In the genomic region with DNA sequence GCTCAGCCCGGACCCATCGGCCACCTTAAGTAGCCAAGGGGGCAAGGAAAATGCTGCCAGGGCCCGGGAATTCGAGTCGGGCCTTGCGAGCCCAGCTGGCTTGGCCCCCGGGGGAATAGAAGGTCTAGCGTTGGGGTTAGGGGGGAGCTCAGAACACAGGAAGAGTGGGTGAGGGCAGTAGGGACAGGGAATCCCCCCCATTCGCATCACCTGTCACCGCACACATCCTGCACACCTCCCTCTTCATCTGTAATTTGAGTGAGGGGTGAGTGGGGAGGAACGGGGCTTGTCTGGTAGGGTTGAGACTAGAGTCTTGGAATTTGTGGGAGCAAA, we compare ENCODE assay signal across 9 cellular contexts. TPM values are rescaled to one million over a fixed set of nuclear protein-coding genes. Genes with fewer than 3 reads are reported as not detected.
DNase-seq lines count a peak whose midpoint lies in the region; ATAC-seq, FAIRE-seq and TF ChIP-seq lines count a peak whose summit lies in the region.
"Had no signal": no experiment of that assay in that cellular context is flagged by ENCODE, and none has a peak within 500 bp of the region (broad histone marks: within the 10 kb centered on the region; RNA-seq: fewer than 3 reads in every experiment).

No MANE protein-coding gene starts in this region.

- H4K20me1 ChIP-seq in HepG2 (ENCODE audit: insufficient read depth, low read length): no peaks in the 10 kb centered on the region

- FAIRE-seq in HepG2 (lab: Jason Lieb, UNC): no peak
- FAIRE-seq: colon had no signal

- H2AFZ ChIP-seq in HepG2 (ENCODE audit: low read length): no peak overlapping the region

- peaks cover 0 to 25% of the 10 kb centered on the region in 2 experiments; a peak in 2 of 5 replicates for H3K27me3 ChIP-seq in HepG2 (ENCODE audit: control insufficient read depth in 1 of 2, insufficient read depth in 2 of 2, low read length in 2 of 2)
- H3K27me3 ChIP-seq in thymus (ENCODE audit: control insufficient read depth, insufficient read depth): peaks cover 36% of the 10 kb centered on the region

- H3K4me1 ChIP-seq in HepG2 (ENCODE audit: insufficient read depth, low read length) (peaks cover 63% of the 10 kb centered on the region), thymus (ENCODE audit: control insufficient read depth, insufficient read depth, low read length) (peaks cover 10% of the 10 kb centered on the region)

- H3K9me3 ChIP-seq in HepG2 (ENCODE audit: low read length): no peaks in the 10 kb centered on the region
- H3K9me3 ChIP-seq in thymus (ENCODE audit: control insufficient read depth): no peaks in the 10 kb centered on the region

- TF ChIP-seq POLR2A in HepG2 (IDR thresholded peaks at IDR 0.05; ENCODE audit: insufficient read depth in 1 of 2, low read depth in 2 of 2, low read length in 2 of 2): no peak

- POLR2A ChIA-PET in HepG2 (lab: Yijun Ruan, JAX): interaction anchor here (0.8 to 1.9 kb wide), 10 partner anchors 8 to 222 kb away, joined by 3 to 8 read pairs (median 4); no protein-coding TSS in a partner anchor

- no peak for ATAC-seq in activated naive CD8-positive, alpha-beta T cell treated with anti-CD3 and anti-CD28 coated beads, Interleukin-2, amount 50 U/mL, for 24 hours
- peak; percentile 5; the same call in 2 of the 3 replicates for ATAC-seq in HepG2

- WGBS in HepG2 (ENCODE audit: low lambda C conversion rate): 4% methylated on average over 10 of the region's 11 CpGs
- WGBS in thymus: under 1% methylated on average over 11 of the region's 11 CpGs

- peak overlapping the region; percentile 77 for H3K4me3 Mint-ChIP-seq in activated naive CD4-positive, alpha-beta T cell treated with anti-CD3 and anti-CD28 coated beads, Interleukin-2, amount 50 U/mL, for 24 hours
- H3K4me3 Mint-ChIP-seq in activated naive CD8-positive, alpha-beta T cell treated with anti-CD3 and anti-CD28 coated beads, Interleukin-2, amount 50 U/mL, for 24 hours: peak overlapping the region; percentile 73

- no peaks in the 10 kb centered on the region for H3K36me3 Mint-ChIP-seq in activated naive CD4-positive, alpha-beta T cell treated with anti-CD3 and anti-CD28 coated beads, Interleukin-2, amount 50 U/mL, for 24 hours
- no peaks in the 10 kb centered on the region for H3K36me3 Mint-ChIP-seq in activated naive CD8-positive, alpha-beta T cell treated with anti-CD3 and anti-CD28 coated beads, Interleukin-2, amount 50 U/mL, for 24 hours (ENCODE audit: low read depth)

- H3K4me2 ChIP-seq in HepG2 (ENCODE audit: low read depth, low read length): peak overlapping the region; percentile 92

- H3K4me3 ChIP-seq in HepG2 (replicated peaks in 1 of 3; ENCODE audit: insufficient read depth in 1 of 3, low read depth in 2 of 3, low read length in 3 of 3) (peak overlapping the region; percentile 52 to 81 (median 65)), thymus (ENCODE audit: low read length) (peak overlapping the region; percentile 73)

- H3K9ac ChIP-seq in HepG2 (ENCODE audit: insufficient read depth, low read depth, low read length): no peak overlapping the region

- TF ChIP-seq RAD21 in HepG2 (CRISPR knock-in tag; IDR thresholded peaks at IDR 0.05): no peak

- in situ Hi-C loops in HepG2 (cut with HindIII; ENCODE audit: extremely low pct_ligation_motif_present, low pct_unique_long_range_greater_than_20kb): loop anchor here (5.0 kb wide), 1 partner anchor 112 kb away; no protein-coding TSS in a partner anchor

- peaks cover 18% of the 10 kb centered on the region for H3K27me3 Mint-ChIP-seq in activated naive CD4-positive, alpha-beta T cell treated with anti-CD3 and anti-CD28 coated beads, Interleukin-2, amount 50 U/mL, for 24 hours
- peaks cover 36% of the 10 kb centered on the region for H3K27me3 Mint-ChIP-seq in activated naive CD8-positive, alpha-beta T cell treated with anti-CD3 and anti-CD28 coated beads, Interleukin-2, amount 50 U/mL, for 24 hours

- H3K27ac ChIP-seq in HepG2 (ENCODE audit: extremely low read length, insufficient read depth, low read length) (no peak overlapping the region), thymus (ENCODE audit: low read depth) (peak overlapping the region; percentile 52)

- H3K27ac Mint-ChIP-seq in activated naive CD4-positive, alpha-beta T cell treated with anti-CD3 and anti-CD28 coated beads, Interleukin-2, amount 50 U/mL, for 24 hours: no peak overlapping the region
- no peak overlapping the region for H3K27ac Mint-ChIP-seq in activated naive CD8-positive, alpha-beta T cell treated with anti-CD3 and anti-CD28 coated beads, Interleukin-2, amount 50 U/mL, for 24 hours

- BruUV-seq in HepG2 (replicated peaks; lab: Mats Ljungman, UMichigan): no TSS peak

- H3K36me3 ChIP-seq in HepG2 (replicated peaks in 1 of 2; ENCODE audit: control insufficient read depth in 1 of 2, insufficient read depth in 2 of 2, low read length in 2 of 2): no peaks in the 10 kb centered on the region
- no peaks in the 10 kb centered on the region for H3K36me3 ChIP-seq in thymus (ENCODE audit: control insufficient read depth, insufficient read depth)

- peaks cover 11% of the 10 kb centered on the region for H3K4me1 Mint-ChIP-seq in activated naive CD4-positive, alpha-beta T cell treated with anti-CD3 and anti-CD28 coated beads, Interleukin-2, amount 50 U/mL, for 24 hours
- peaks cover 12% of the 10 kb centered on the region for H3K4me1 Mint-ChIP-seq in activated naive CD8-positive, alpha-beta T cell treated with anti-CD3 and anti-CD28 coated beads, Interleukin-2, amount 50 U/mL, for 24 hours

- CTCF ChIA-PET in HepG2 (lab: Yijun Ruan, JAX; ENCODE audit: low intra/inter-chr PET ratio, low total read pairs): interaction anchor here (2.0 to 2.2 kb wide), 2 partner anchors 112 to 223 kb away, joined by 17 to 24 read pairs; no protein-coding TSS in a partner anchor

- no peak for DNase-seq in activated naive CD4-positive, alpha-beta T cell (lab: John Stamatoyannopoulos, UW)
- no peak for DNase-seq in activated naive CD8-positive, alpha-beta T cell treated with anti-CD3 and anti-CD28 coated beads, Interleukin-2, amount 50 U/mL, for 24 hours
- DNase-seq in HepG2 (ENCODE audit: low spot score) (no peak), medulla oblongata (ENCODE audit: extremely low spot score) (no peak), hepatic stellate cell (ENCODE audit: low spot score) (no peak), cortex of kidney (lab: John Stamatoyannopoulos, UW) (no peak)

- no peak for TF ChIP-seq CTCF in HepG2 (CRISPR knock-in tag; IDR thresholded peaks at IDR 0.05)

- H3K79me2 ChIP-seq in HepG2 (ENCODE audit: insufficient read depth, low read length): no peaks in the 10 kb centered on the region

- TF ChIP-seq EP300 in HepG2 (IDR thresholded peaks at IDR 0.05; ENCODE audit: low read depth in 2 of 2, low read length in 2 of 2): no peak
- no peak for TF ChIP-seq EP300 in HepG2 (CRISPR knock-in tag; IDR thresholded peaks at IDR 0.05; ENCODE audit: borderline replicate concordance)

- no peaks in the 10 kb centered on the region for H3K9me3 Mint-ChIP-seq in activated naive CD4-positive, alpha-beta T cell treated with anti-CD3 and anti-CD28 coated beads, Interleukin-2, amount 50 U/mL, for 24 hours
- no peaks in the 10 kb centered on the region for H3K9me3 Mint-ChIP-seq in activated naive CD8-positive, alpha-beta T cell treated with anti-CD3 and anti-CD28 coated beads, Interleukin-2, amount 50 U/mL, for 24 hours

- intact Hi-C loops in HepG2 (cut with micrococcal nuclease; ENCODE audit: unreplicated experiment): no loop called here

TF ChIP-seq in HepG2, 621 proteins besides CTCF, POLR2A, EP300 and RAD21 (continues in another document):
- TF ChIP-seq PTBP1 (IDR thresholded peaks at IDR 0.05; ENCODE audit: low read depth, low read length, poor library complexity, severe bottlenecking) (no peak), ZNF703 (CRISPR knock-in tag; IDR thresholded peaks at IDR 0.05; ENCODE audit: borderline replicate concordance) (no peak), KMT2B (CRISPR knock-in tag; IDR thresholded peaks at IDR 0.05) (no peak), DR1 (CRISPR knock-in tag; IDR thresholded peaks at IDR 0.05) (no peak), MTA1 (CRISPR knock-in tag; IDR thresholded peaks at IDR 0.05; ENCODE audit: borderline replicate concordance) (no peak), ZMYM4 (CRISPR knock-in tag; IDR thresholded peaks at IDR 0.05) (no peak), NBN (conservative IDR thresholded peaks at IDR 0.05) (no peak)
- TF ChIP-seq, protein P1, sequence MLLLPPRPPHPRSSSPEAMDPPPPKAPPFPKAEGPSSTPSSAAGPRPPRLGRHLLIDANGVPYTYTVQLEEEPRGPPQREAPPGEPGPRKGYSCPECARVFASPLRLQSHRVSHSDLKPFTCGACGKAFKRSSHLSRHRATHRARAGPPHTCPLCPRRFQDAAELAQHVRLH (CRISPR knock-in tag; IDR thresholded peaks at IDR 0.05; ENCODE audit: borderline replicate concordance, low read depth): no peak

RNA-seq across cellular contexts. Expression of gene PLXNA2, which starts 0.4 kb away (rescaled TPM):
- 0.24 and 1.1 TPM in 2 replicates for total RNA-seq in HepG2 (2016; rRNA removed; fragmentation: Illumina TruSeq; extraction: Trizol)
- total RNA-seq in HepG2 (2016; cell fraction: cytosol; rRNA removed; fragmentation: Illumina TruSeq; extraction: Trizol; ENCODE audit: low read depth): under 0.01 and 0.18 TPM in 2 replicates
- total RNA-seq in HepG2 (2016; cell fraction: insoluble cytoplasmic fraction; rRNA removed; fragmentation: Illumina TruSeq; extraction: Trizol): 0.22 and 0.71 TPM in 2 replicates
- 0.28 and 0.49 TPM in 2 replicates for total RNA-seq in HepG2 (2016; cell fraction: membrane; rRNA removed; fragmentation: Illumina TruSeq; extraction: Trizol)
- 1.5 and 1.9 TPM in 2 replicates for total RNA-seq in HepG2 (2016; cell fraction: nucleus; rRNA removed; fragmentation: Illumina TruSeq; extraction: Trizol)
- polyA plus RNA-seq in HepG2 (2011; rRNA removed): 2.1 TPM in 2 replicates
- polyA plus RNA-seq in HepG2 (2011; cell fraction: cytosol; rRNA removed): 0.59 and 1.1 TPM in 2 replicates
- polyA plus RNA-seq in HepG2 (2011; cell fraction: nucleus; rRNA removed): 8.7 and 12.0 TPM in 2 replicates
- 1.0 and 1.7 TPM in 2 replicates for polyA plus RNA-seq in HepG2 (2012)
- 0.03 and 0.07 TPM in 2 replicates for polyA plus RNA-seq in HepG2 (2016; cell fraction: cytosol; fragmentation: Illumina TruSeq; extraction: Trizol; ENCODE audit: low read depth)
- 0.33 and 0.36 TPM in 2 replicates for polyA plus RNA-seq in HepG2 (2016; cell fraction: insoluble cytoplasmic fraction; fragmentation: Illumina TruSeq; extraction: Trizol; ENCODE audit: low read depth)
- polyA plus RNA-seq in HepG2 (2016; cell fraction: membrane; fragmentation: Illumina TruSeq; extraction: Trizol; ENCODE audit: low read depth): 0.17 and 0.33 TPM in 2 replicates
- polyA plus RNA-seq in HepG2 (2016; cell fraction: nucleus; fragmentation: Illumina TruSeq; extraction: Trizol; ENCODE audit: insufficient read depth, low read depth): 3.2 and 3.4 TPM in 2 replicates
- 6.7 and 14.5 TPM in 2 replicates for polyA minus RNA-seq in HepG2 (2011; rRNA and poly(A)+ RNA removed; ENCODE audit: low replicate concordance)
- polyA minus RNA-seq in HepG2 (2011; cell fraction: cytosol; rRNA and poly(A)+ RNA removed): 1.8 and 3.3 TPM in 2 replicates
- polyA minus RNA-seq in HepG2 (2011; cell fraction: nucleus; rRNA and poly(A)+ RNA removed): 7.1 and 8.1 TPM in 2 replicates
- polyA plus RNA-seq in thymus: 5.6 TPM
